In the genomic region with DNA sequence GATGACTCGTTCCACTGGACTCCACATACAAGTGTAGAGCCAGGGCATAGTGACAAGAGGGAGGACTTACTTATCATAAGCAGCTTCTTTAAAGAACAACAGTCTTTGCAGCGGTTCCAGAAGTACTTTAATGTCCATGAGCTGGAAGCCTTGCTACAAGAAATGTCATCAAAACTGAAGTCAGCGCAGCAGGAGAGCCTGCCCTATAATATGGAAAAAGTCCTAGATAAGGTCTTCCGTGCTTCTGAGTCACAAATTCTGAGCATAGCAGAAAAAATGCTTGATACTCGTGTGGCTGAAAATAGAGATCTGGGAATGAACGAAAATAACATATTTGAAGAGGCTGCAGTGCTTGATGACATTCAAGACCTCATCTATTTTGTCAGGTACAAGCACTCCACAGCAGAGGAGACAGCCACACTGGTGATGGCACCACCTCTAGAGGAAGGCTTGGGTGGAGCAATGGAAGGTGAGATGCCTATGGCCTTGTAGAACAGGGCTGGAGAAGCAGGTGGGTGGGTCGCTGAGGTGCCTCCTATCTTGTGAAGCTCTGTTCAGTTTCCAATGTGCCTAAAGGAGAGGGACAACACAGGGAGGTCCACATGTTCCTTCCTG, we compare ENCODE assay signal across 18 cellular contexts.
"Had no signal": no experiment of that assay in that cellular context is flagged by ENCODE, and none has a peak within 500 bp of the region (broad histone marks: within the 10 kb centered on the region; RNA-seq: fewer than 3 reads in every experiment).

No MANE protein-coding gene starts in this region.

- H3K9me3 ChIP-seq: heart left ventricle, pancreas, sigmoid colon had no signal

- DNase-seq: activated B cell treated with CpG ODN at 0.5 μM for 24 hours; activated CD4-positive, alpha-beta T cell treated with anti-CD3 and anti-CD28 coated beads for 48 hours; activated CD8-positive, alpha-beta T cell treated with anti-CD3 and anti-CD28 coated beads for 36 hours; activated gamma-delta T cell; activated T-cell treated with anti-CD3 and anti-CD28 coated beads, Interleukin-2, amount 50 U/mL, for 48 hours; central memory CD4-positive, alpha-beta T cell; effector memory CD4-positive, alpha-beta T cell; heart left ventricle; immature natural killer cell; left cardiac atrium; naive B cell; pancreas; sigmoid colon; stimulated activated CD4-positive, alpha-beta T cell treated with anti-CD3 and anti-CD28 coated beads, Interleukin-12 subunit alpha, Interleukin-12 subunit beta, amount 100 ng/mL, for 4 hours; stimulated activated CD4-positive, alpha-beta T cell treated with anti-CD3 and anti-CD28 coated beads, Interleukin-2, amount 100 ng/mL, for 24 hours had no signal

- H3K9me3 Mint-ChIP-seq: activated B cell treated with CpG ODN at 0.5 μM for 24 hours; activated CD8-positive, alpha-beta T cell treated with anti-CD3 and anti-CD28 coated beads for 36 hours; activated naive CD4-positive, alpha-beta T cell treated with anti-CD3 and anti-CD28 coated beads, Interleukin-2, amount 50 U/mL, for 72 hours; dendritic cell treated with granulocyte-macrophage colony-stimulating factor and Interleukin-4, amounts not matched to agents 40 ng/mL and 50 ng/mL, for 4 days; immature natural killer cell; naive B cell; stimulated activated effector memory CD8-positive, alpha-beta T cell treated with anti-CD3 and anti-CD28 coated beads, Interleukin-12 subunit alpha, Interleukin-12 subunit beta, amount 100 ng/mL, for 72 hours had no signal

- H3K27me3 ChIP-seq: heart left ventricle, pancreas, sigmoid colon had no signal

- H3K27ac ChIP-seq: heart left ventricle, pancreas, sigmoid colon had no signal

- H3K4me3 Mint-ChIP-seq: activated B cell treated with CpG ODN at 0.5 μM for 24 hours; activated CD8-positive, alpha-beta T cell treated with anti-CD3 and anti-CD28 coated beads for 36 hours; dendritic cell treated with granulocyte-macrophage colony-stimulating factor and Interleukin-4, amounts not matched to agents 40 ng/mL and 50 ng/mL, for 4 days; immature natural killer cell; naive B cell; stimulated activated effector memory CD8-positive, alpha-beta T cell treated with anti-CD3 and anti-CD28 coated beads, Interleukin-12 subunit alpha, Interleukin-12 subunit beta, amount 100 ng/mL, for 72 hours had no signal

- H3K4me3 ChIP-seq: heart left ventricle, pancreas, sigmoid colon had no signal

- H3K4me1 ChIP-seq: heart left ventricle, pancreas, sigmoid colon had no signal

- H3K27ac Mint-ChIP-seq: activated B cell treated with CpG ODN at 0.5 μM for 24 hours; activated CD8-positive, alpha-beta T cell treated with anti-CD3 and anti-CD28 coated beads for 36 hours; dendritic cell treated with granulocyte-macrophage colony-stimulating factor and Interleukin-4, amounts not matched to agents 40 ng/mL and 50 ng/mL, for 4 days; immature natural killer cell had no signal

- H3K27me3 Mint-ChIP-seq: activated B cell treated with CpG ODN at 0.5 μM for 24 hours; activated CD8-positive, alpha-beta T cell treated with anti-CD3 and anti-CD28 coated beads for 36 hours; dendritic cell treated with granulocyte-macrophage colony-stimulating factor and Interleukin-4, amounts not matched to agents 40 ng/mL and 50 ng/mL, for 4 days; naive B cell had no signal
